ENCODE assay signal across 9 cellular contexts in the genomic region with DNA sequence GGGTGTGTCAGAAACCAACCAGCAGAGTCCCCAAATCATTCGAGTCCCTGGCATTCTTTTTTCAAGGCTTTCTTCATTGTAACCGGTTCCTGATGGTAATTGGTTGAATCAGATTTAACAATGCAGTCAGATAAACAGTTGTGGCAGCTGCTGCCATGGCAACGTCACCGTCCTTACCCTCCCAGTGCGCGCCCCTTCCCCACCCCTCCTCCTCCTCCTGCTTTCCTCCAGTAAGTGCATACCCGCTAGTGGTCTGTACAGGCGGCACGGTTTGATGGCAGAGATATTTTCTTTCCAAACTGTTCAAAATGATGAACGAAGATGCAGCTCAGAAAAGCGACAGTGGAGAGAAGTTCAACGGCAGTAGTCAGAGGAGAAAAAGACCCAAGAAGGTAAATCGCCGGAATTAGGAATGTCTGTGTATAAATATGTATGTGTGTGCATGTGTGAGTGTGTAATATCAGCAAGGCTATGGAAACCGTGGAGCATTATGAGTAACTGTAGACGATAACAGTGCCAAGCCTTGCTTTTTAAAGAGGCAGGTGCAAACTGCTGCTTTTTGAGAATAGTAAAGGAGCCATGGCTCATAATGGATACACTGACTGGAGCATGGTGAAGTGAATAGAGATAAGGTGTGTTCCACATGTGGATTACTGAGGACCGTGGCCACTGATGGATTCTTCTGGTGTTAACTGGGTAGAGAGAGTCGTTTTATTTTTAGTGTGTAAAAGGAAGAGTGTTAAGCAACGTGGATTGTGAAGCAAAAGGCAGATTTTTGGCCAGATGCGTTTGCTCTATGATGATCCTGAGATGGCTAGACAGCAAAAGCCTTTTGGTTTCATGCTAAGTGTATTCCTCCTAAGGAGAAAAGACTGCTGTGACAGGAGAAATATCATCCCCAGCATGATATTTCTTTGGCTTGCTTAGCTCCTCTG. TPM values are rescaled to one million over a fixed set of nuclear protein-coding genes. Genes with fewer than 3 reads are reported as not detected.
A peak's percentile ranks its signal among the peaks of the same experiment; 100 is the strongest.
DNase-seq lines count a peak whose midpoint lies in the region; ATAC-seq and TF ChIP-seq lines count a peak whose summit lies in the region.
"Had no signal": no experiment of that assay in that cellular context is flagged by ENCODE, and none has a peak within 500 bp of the region (broad histone marks: within the 10 kb centered on the region; RNA-seq: fewer than 3 reads in every experiment).

Gene ANK2, plus strand, starts transcription at position 233 of the 935 bp plus-strand sequence. Its CDS starts 76 bp downstream, at position 309.

- H3K36me3 ChIP-seq in ovary: no peaks in the 10 kb centered on the region
- H3K36me3 ChIP-seq: neutrophil had no signal

- 15 to 26% (median 17%) methylated on average over 20 of the region's 20 CpGs for WGBS in ovary, 3 donors

- no peaks in the 10 kb centered on the region for H3K9me3 ChIP-seq in ovary
- H3K9me3 ChIP-seq: neutrophil had no signal

- peaks cover 29% of the 10 kb centered on the region for H3K4me1 Mint-ChIP-seq in glutamatergic neuron (ENCODE audit: low read depth, unreplicated experiment)
- peaks cover 6% of the 10 kb centered on the region for H3K4me1 Mint-ChIP-seq in stimulated activated memory B cell treated with anti-CD40 and anti-IgM and Interleukin-4, amounts not matched to agents 10 μg/mL and 1 μg/mL and 100 μg/mL, for 72 hours
- H3K4me1 Mint-ChIP-seq in activated CD4-positive, alpha-beta T cell treated with anti-CD3 and anti-CD28 coated beads for 36 hours: no peaks in the 10 kb centered on the region

- CTCF ChIA-PET in activated CD4-positive, alpha-beta T cell treated with anti-CD3 and anti-CD28 coated beads for 36 hours (lab: Charles Lee): interaction anchor here (0.7 kb wide), 1 partner anchor 32 kb away, joined by 3 read pairs; no protein-coding TSS in a partner anchor

- H3K4me3 ChIP-seq in ovary: peak within 1 kb of the TSS; percentile 24

- intact Hi-C loops in ovary (cut with DNase I): no loop called here
- intact Hi-C loops in activated CD4-positive, alpha-beta T cell treated with anti-CD3 and anti-CD28 coated beads for 36 hours (cut with DNase I, micrococcal nuclease): no loop called here

- H3K27me3 ChIP-seq in ovary: peaks cover 2% of the 10 kb centered on the region
- H3K27me3 ChIP-seq: neutrophil had no signal

- POLR2A ChIA-PET in activated CD4-positive, alpha-beta T cell treated with anti-CD3 and anti-CD28 coated beads for 36 hours (lab: Charles Lee): no interaction called here

- no peak within 1 kb of the TSS for H3K27ac Mint-ChIP-seq in glutamatergic neuron (ENCODE audit: unreplicated experiment)
- H3K27ac Mint-ChIP-seq in stimulated activated memory B cell treated with anti-CD40 and anti-IgM and Interleukin-4, amounts not matched to agents 10 μg/mL and 1 μg/mL and 100 μg/mL, for 72 hours: no peak within 1 kb of the TSS
- H3K27ac Mint-ChIP-seq in activated CD4-positive, alpha-beta T cell treated with anti-CD3 and anti-CD28 coated beads for 36 hours: no peak within 1 kb of the TSS

- no peak for ATAC-seq in stimulated activated memory B cell treated with anti-CD40 and anti-IgM and Interleukin-4, amounts not matched to agents 10 μg/mL and 1 μg/mL and 100 μg/mL, for 72 hours
- no peak for ATAC-seq in activated CD4-positive, alpha-beta T cell treated with anti-CD3 and anti-CD28 coated beads for 36 hours

- no peak within 1 kb of the TSS for H3K4me3 Mint-ChIP-seq in glutamatergic neuron (ENCODE audit: unreplicated experiment)
- H3K4me3 Mint-ChIP-seq in stimulated activated memory B cell treated with anti-CD40 and anti-IgM and Interleukin-4, amounts not matched to agents 10 μg/mL and 1 μg/mL and 100 μg/mL, for 72 hours: no peak within 1 kb of the TSS
- H3K4me3 Mint-ChIP-seq in activated CD4-positive, alpha-beta T cell treated with anti-CD3 and anti-CD28 coated beads for 36 hours: no peak within 1 kb of the TSS

- in situ Hi-C loops in G401 (cut with HindIII; ENCODE audit: low sequenced_read_pairs): no loop called here

- H3K27ac ChIP-seq in ovary: peak within 1 kb of the TSS in 1 of 2 donors; percentile 1
- H3K27ac ChIP-seq: neutrophil had no signal

- H3K4me1 ChIP-seq in ovary (ENCODE audit: insufficient read depth): peaks cover 6% of the 10 kb centered on the region

- H3K9me3 Mint-ChIP-seq in glutamatergic neuron (ENCODE audit: unreplicated experiment): peaks cover 13% of the 10 kb centered on the region
- no peaks in the 10 kb centered on the region for H3K9me3 Mint-ChIP-seq in stimulated activated memory B cell treated with anti-CD40 and anti-IgM and Interleukin-4, amounts not matched to agents 10 μg/mL and 1 μg/mL and 100 μg/mL, for 72 hours
- H3K9me3 Mint-ChIP-seq in activated CD4-positive, alpha-beta T cell treated with anti-CD3 and anti-CD28 coated beads for 36 hours (ENCODE audit: low read depth): no peaks in the 10 kb centered on the region

- H3K36me3 Mint-ChIP-seq in glutamatergic neuron (ENCODE audit: unreplicated experiment): peaks cover under 1% of the 10 kb centered on the region
- H3K36me3 Mint-ChIP-seq in stimulated activated memory B cell treated with anti-CD40 and anti-IgM and Interleukin-4, amounts not matched to agents 10 μg/mL and 1 μg/mL and 100 μg/mL, for 72 hours: no peaks in the 10 kb centered on the region
- no peaks in the 10 kb centered on the region for H3K36me3 Mint-ChIP-seq in activated CD4-positive, alpha-beta T cell treated with anti-CD3 and anti-CD28 coated beads for 36 hours (ENCODE audit: low read depth)

- DNase-seq in G401 (ENCODE audit: low spot score) (peak; percentile 85), NCI-H774 (lab: John Stamatoyannopoulos, UW) (peak; percentile 54), glutamatergic neuron (peak; percentile 86), ovary (peak in 3 of 5 donors; percentile 30 to 43 (median 35)), GM19240 (ENCODE audit: insufficient read length, low spot score) (no peak)
- DNase-seq in activated effector memory CD4-positive, alpha-beta T cell treated with anti-CD3 and anti-CD28 coated beads, Interleukin-2, amount 50 U/mL, for 16 hours: no peak
- no peak for DNase-seq in activated CD4-positive, alpha-beta T cell treated with anti-CD3 and anti-CD28 coated beads for 36 hours

- no peak for TF ChIP-seq POLR2A in ovary (IDR thresholded peaks at IDR 0.05)

- H3K27me3 Mint-ChIP-seq in glutamatergic neuron (ENCODE audit: unreplicated experiment): peaks cover 6% of the 10 kb centered on the region
- peaks cover 8% of the 10 kb centered on the region for H3K27me3 Mint-ChIP-seq in stimulated activated memory B cell treated with anti-CD40 and anti-IgM and Interleukin-4, amounts not matched to agents 10 μg/mL and 1 μg/mL and 100 μg/mL, for 72 hours
- peaks cover 11% of the 10 kb centered on the region for H3K27me3 Mint-ChIP-seq in activated CD4-positive, alpha-beta T cell treated with anti-CD3 and anti-CD28 coated beads for 36 hours

- TF ChIP-seq CTCF in glutamatergic neuron (IDR thresholded peaks at IDR 0.05; ENCODE audit: partially characterized antibody, unreplicated experiment): no peak
- no peak for TF ChIP-seq CTCF in ovary (IDR thresholded peaks at IDR 0.05)

- no peak for TF ChIP-seq EP300 in ovary (IDR thresholded peaks at IDR 0.05)

RNA-seq across cellular contexts. Expression of gene ANK2, which starts in this region (rescaled TPM):
- 6.2 and 7.2 TPM in 2 replicates for total RNA-seq in G401 (2014; rRNA removed; shearing (Covaris generic))
- total RNA-seq in glutamatergic neuron (ENCODE audit: unreplicated experiment): 1,513 TPM
- 100 to 1,000 TPM in 2 of 7 donors, 10 to 100 TPM in 5; 41.1 to 120 (median 76.9) TPM for total RNA-seq in ovary
- 10 to 100 TPM; 26.4 to 60.0 TPM for polyA plus RNA-seq in ovary
- total RNA-seq in activated CD4-positive, alpha-beta T cell treated with anti-CD3 and anti-CD28 coated beads for 36 hours: 1 to 10 TPM; 2.1 to 3.3 TPM

Comparison
In these comparisons a context has a peak if more than half of its experiments do, and no peak if none do; other contexts are left out.
1. RNA of gene ANK2 (total RNA-seq): 1,513 TPM in glutamatergic neuron (single experiment); 41.1 to 120 TPM in ovary, 6.2 to 7.2 TPM in G401 and 2.1 to 3.3 TPM in activated CD4-positive, alpha-beta T cell treated with anti-CD3 and anti-CD28 coated beads for 36 hours; every median in the first group is over 10 times any median in the second.
2. DNase-seq: peak in G401 (single experiment), NCI-H774 (single experiment), glutamatergic neuron (single experiment) and ovary (3 of 5); none in activated effector memory CD4-positive, alpha-beta T cell treated with anti-CD3 and anti-CD28 coated beads, Interleukin-2, amount 50 U/mL, for 16 hours (single experiment), GM19240 (single experiment) and activated CD4-positive, alpha-beta T cell treated with anti-CD3 and anti-CD28 coated beads for 36 hours (single experiment).